Comparison of ENCODE assay signal across 8 cellular contexts in genomic region chrX:1491851-1492349, GRCh38. TPM values are rescaled to one million over a fixed set of nuclear protein-coding genes. Genes with fewer than 3 reads are reported as not detected.
DNase-seq lines count a peak whose midpoint lies in the region; ATAC-seq and TF ChIP-seq lines count a peak whose summit lies in the region.

No MANE protein-coding gene starts in this region.

- H3K4me3 ChIP-seq in PC-3 (ENCODE audit: low read length) (no peak overlapping the region), testis (no peak overlapping the region)

- H2AFZ ChIP-seq in PC-3 (ENCODE audit: low read length) = no peak overlapping the region

- H3F3A ChIP-seq in PC-3 (ENCODE audit: low read length, unreplicated experiment) = no peaks in the 10 kb centered on the region

- no peak overlapping the region for H3K9ac ChIP-seq in PC-3 (ENCODE audit: low read length)

- no peaks in the 10 kb centered on the region for H4K20me1 ChIP-seq in PC-3 (ENCODE audit: low read length)

- H3K4me2 ChIP-seq in PC-3 (ENCODE audit: low read length) = no peak overlapping the region

- no peaks in the 10 kb centered on the region for H3K79me2 ChIP-seq in PC-3 (ENCODE audit: low read length)

- peak overlapping the region; percentile 69 for H3K27ac Mint-ChIP-seq in activated CD8-positive, alpha-beta memory T cell treated with anti-CD3 and anti-CD28 coated beads, Interleukin-2, amount 10 ng/mL, durations not matched to agents 7 days and 5 days

- H3K9me2 ChIP-seq in PC-3 (replicated peaks; ENCODE audit: low read length) = no peaks in the 10 kb centered on the region

- TF ChIP-seq POLR2A in testis (IDR thresholded peaks at IDR 0.05) = no peak

- H3K9me3 ChIP-seq in PC-3 (ENCODE audit: low read length) = no peaks in the 10 kb centered on the region
- no peaks in the 10 kb centered on the region for H3K9me3 ChIP-seq in testis

- no peaks in the 10 kb centered on the region for H3K36me3 ChIP-seq in PC-3 (ENCODE audit: low read depth, low read length)
- no peaks in the 10 kb centered on the region for H3K36me3 ChIP-seq in testis (ENCODE audit: low read depth, missing control alignments)

- TF ChIP-seq CTCF in PC-3 (conservative IDR thresholded peaks at IDR 0.05; ENCODE audit: low read depth, low read length) (no peak), testis (IDR thresholded peaks at IDR 0.05) (no peak)

- peaks cover 50% of the 10 kb centered on the region for H3K36me3 Mint-ChIP-seq in activated CD8-positive, alpha-beta memory T cell treated with anti-CD3 and anti-CD28 coated beads, Interleukin-2, amount 10 ng/mL, durations not matched to agents 7 days and 5 days

- H3K27me3 ChIP-seq in PC-3 (ENCODE audit: low read length) = no peaks in the 10 kb centered on the region
- no peaks in the 10 kb centered on the region for H3K27me3 ChIP-seq in testis

- ATAC-seq in activated CD8-positive, alpha-beta memory T cell treated with anti-CD3 and anti-CD28 coated beads, Interleukin-2, amount 10 ng/mL, durations not matched to agents 7 days and 5 days = peak; percentile 95
- peak; percentile 75 for ATAC-seq in HG02642 (IDR thresholded peaks at IDR 0.05; ENCODE audit: poor library complexity, unreplicated experiment)
- no peak for ATAC-seq in PC-3

- peaks cover 50% of the 10 kb centered on the region for H3K4me1 Mint-ChIP-seq in activated CD8-positive, alpha-beta memory T cell treated with anti-CD3 and anti-CD28 coated beads, Interleukin-2, amount 10 ng/mL, durations not matched to agents 7 days and 5 days

- no peak overlapping the region for H3K27ac ChIP-seq in PC-3 (ENCODE audit: low read length)
- no peak overlapping the region for H3K27ac ChIP-seq in testis

- H3K27me3 Mint-ChIP-seq in activated CD8-positive, alpha-beta memory T cell treated with anti-CD3 and anti-CD28 coated beads, Interleukin-2, amount 10 ng/mL, durations not matched to agents 7 days and 5 days = no peaks in the 10 kb centered on the region

- peak; percentile 92 for DNase-seq in activated CD8-positive, alpha-beta memory T cell treated with anti-CD3 and anti-CD28 coated beads, Interleukin-2, amount 10 ng/mL, durations not matched to agents 7 days and 5 days
- no peak for DNase-seq in activated CD8-positive, alpha-beta memory T cell treated with anti-CD3 and anti-CD28 coated beads for 24 hours
- peak; percentile 22 for DNase-seq in PC-3
- peak; percentile 57 for DNase-seq in ecto neural progenitor cell (ENCODE audit: low spot score)
- DNase-seq in testis = peak; percentile 37
- no peak for DNase-seq in SIG-M5 (lab: John Stamatoyannopoulos, UW)
- DNase-seq in NCI-H2227 (lab: John Stamatoyannopoulos, UW; ENCODE audit: unreplicated experiment) = no peak

- H3K4me3 Mint-ChIP-seq in activated CD8-positive, alpha-beta memory T cell treated with anti-CD3 and anti-CD28 coated beads, Interleukin-2, amount 10 ng/mL, durations not matched to agents 7 days and 5 days = no peak overlapping the region

- CTCF ChIA-PET in activated CD8-positive, alpha-beta memory T cell treated with anti-CD3 and anti-CD28 coated beads, Interleukin-2, amount 10 ng/mL, durations not matched to agents 7 days and 5 days (lab: Charles Lee) = no interaction called here
- CTCF ChIA-PET in PC-3 (lab: Charles Lee) = no interaction called here

- WGBS in testis, 2 donors = 55 to 62% methylated on average over 5 to 6 of the region's 6 CpGs

- BruUV-seq in PC-3 (replicated peaks; lab: Mats Ljungman, UMichigan) = no TSS peak

- H3K9me3 Mint-ChIP-seq in activated CD8-positive, alpha-beta memory T cell treated with anti-CD3 and anti-CD28 coated beads, Interleukin-2, amount 10 ng/mL, durations not matched to agents 7 days and 5 days (ENCODE audit: low read depth) = peaks cover 7% of the 10 kb centered on the region

- no peaks in the 10 kb centered on the region for H3K4me1 ChIP-seq in PC-3 (ENCODE audit: insufficient read depth, low read length)
- H3K4me1 ChIP-seq in testis = peaks cover 5% of the 10 kb centered on the region

- intact Hi-C loops in PC-3 (cut with micrococcal nuclease) = no loop called here
- intact Hi-C loops in testis (cut with DNase I; ENCODE audit: low total_unique reads) = no loop called here

- POLR2A ChIA-PET in PC-3 (lab: Charles Lee; ENCODE audit: unreplicated experiment) = no interaction called here

RNA-seq across cellular contexts. Expression of gene ASMTL, which starts 39.2 kb away (rescaled TPM):
- 10 to 100 TPM; 39.9 to 44.7 TPM for total RNA-seq in activated CD8-positive, alpha-beta memory T cell treated with anti-CD3 and anti-CD28 coated beads, Interleukin-2, amount 10 ng/mL, durations not matched to agents 7 days and 5 days
- 6.7 and 10.1 TPM in 2 replicates for total RNA-seq in PC-3 (2014; rRNA removed)
- total RNA-seq in testis = 10 to 100 TPM; 31.0 to 41.2 TPM
- polyA plus RNA-seq in testis (ENCODE audit: insufficient read depth, low read depth, low replicate concordance) = 27.0 TPM

RNA-seq across cellular contexts. Expression of gene P2RY8, which starts 45.1 kb away (rescaled TPM):
- total RNA-seq in activated CD8-positive, alpha-beta memory T cell treated with anti-CD3 and anti-CD28 coated beads, Interleukin-2, amount 10 ng/mL, durations not matched to agents 7 days and 5 days = 100 to 1,000 TPM in 1 of 2 experiments, 10 to 100 TPM in 1; 82.4 to 109 TPM
- not detected in 2 replicates for total RNA-seq in PC-3 (2014; rRNA removed)
- under 1 TPM; 0.24 to 0.50 TPM for total RNA-seq in testis
- polyA plus RNA-seq in testis (ENCODE audit: insufficient read depth, low read depth, low replicate concordance) = 1.1 TPM

Comparison
In these comparisons a context has a peak if more than half of its experiments do, and no peak if none do; other contexts are left out.
1. DNase-seq: peak in activated CD8-positive, alpha-beta memory T cell treated with anti-CD3 and anti-CD28 coated beads, Interleukin-2, amount 10 ng/mL, durations not matched to agents 7 days and 5 days (single experiment), PC-3 (single experiment), ecto neural progenitor cell (single experiment) and testis (single experiment); none in activated CD8-positive, alpha-beta memory T cell treated with anti-CD3 and anti-CD28 coated beads for 24 hours (single experiment), SIG-M5 (single experiment) and NCI-H2227 (single experiment).
2. RNA of gene P2RY8, which starts 45.1 kb away (total RNA-seq): 82.4 to 109 TPM in activated CD8-positive, alpha-beta memory T cell treated with anti-CD3 and anti-CD28 coated beads, Interleukin-2, amount 10 ng/mL, durations not matched to agents 7 days and 5 days; 0.24 to 0.50 TPM in testis and not detected in PC-3; every median in the first group is over 10 times any median in the second.